Comparison of ENCODE assay signal across 8 cellular contexts in genomic region chr19:48926909-48927308, GRCh38. TPM values are rescaled to one million over a fixed set of nuclear protein-coding genes. Genes with fewer than 3 reads are reported as not detected.
DNase-seq lines count a peak whose midpoint lies in the region; ATAC-seq and TF ChIP-seq lines count a peak whose summit lies in the region.

No MANE protein-coding gene starts in this region.

- H3K27ac ChIP-seq in body of pancreas, result no peak overlapping the region

- in situ Hi-C loops in Caki2 (cut with HindIII; ENCODE audit: low pct_unique_long_range_greater_than_20kb, low sequenced_read_pairs), result no loop called here

- WGBS in body of pancreas, 2 donors, result 10 to 21% methylated on average over 10 of the region's 10 CpGs

- H3K4me3 ChIP-seq in body of pancreas, result no peak overlapping the region

- intact Hi-C loops in body of pancreas (cut with DNase I), result no loop called here

- H3K4me1 ChIP-seq in body of pancreas, result peaks cover 6% of the 10 kb centered on the region

- DNase-seq in Caki2 (ENCODE audit: low read depth), result peak; percentile 81
- peak; percentile 53 for DNase-seq in MV-4-11 (lab: John Stamatoyannopoulos, UW)
- peak; percentile 30 to 75 (median 52) for DNase-seq in body of pancreas
- DNase-seq in lung microvascular endothelial cell (ENCODE audit: low read depth in 2 of 2), result peak; percentile 84 to 95
- no peak for DNase-seq in GM19238 (ENCODE audit: insufficient read length, low spot score)
- no peak for DNase-seq in DMS79 treated with DMSO at 0.1 percent for 48 hours (lab: John Stamatoyannopoulos, UW)
- no peak for DNase-seq in cortex of kidney (lab: John Stamatoyannopoulos, UW)

- H3K9me3 ChIP-seq in body of pancreas, result no peaks in the 10 kb centered on the region

- H3K27me3 ChIP-seq in body of pancreas, result no peaks in the 10 kb centered on the region

- ATAC-seq in body of pancreas (peak; percentile 70), HG02852 (IDR thresholded peaks at IDR 0.05; ENCODE audit: unreplicated experiment) (no peak)

- TF ChIP-seq POLR2A in body of pancreas (IDR thresholded peaks at IDR 0.05), result no peak

- H3K36me3 ChIP-seq in body of pancreas (replicated peaks in 1 of 2; ENCODE audit: insufficient read depth in 1 of 2, low read depth in 2 of 2), result peaks cover 0 to 3% of the 10 kb centered on the region in 2 donors

- TF ChIP-seq CTCF in body of pancreas (IDR thresholded peaks at IDR 0.05), result no peak

RNA-seq across cellular contexts. Expression of gene DHDH, which starts 6.6 kb away (rescaled TPM):
- 1.6 and 4.4 TPM in 2 replicates for total RNA-seq in Caki2 (2014; rRNA removed; shearing (Covaris generic); ENCODE audit: low replicate concordance)
- not detected for total RNA-seq in body of pancreas
- under 0.01 TPM in 1 of 2 replicates, not detected in the other for total RNA-seq in lung microvascular endothelial cell

RNA-seq across cellular contexts. Expression of gene NUCB1, which starts 26.8 kb away (rescaled TPM):
- 338 and 348 TPM in 2 replicates for total RNA-seq in Caki2 (2014; rRNA removed; shearing (Covaris generic); ENCODE audit: low replicate concordance)
- total RNA-seq in body of pancreas (100 to 1,000 TPM; 129 to 170 TPM), lung microvascular endothelial cell (118 and 160 TPM in 2 replicates)

RNA-seq across cellular contexts. Expression of gene BAX, which starts 27.8 kb away (rescaled TPM):
- 188 and 220 TPM in 2 replicates for total RNA-seq in Caki2 (2014; rRNA removed; shearing (Covaris generic); ENCODE audit: low replicate concordance)
- total RNA-seq in body of pancreas (10 to 100 TPM; 15.3 to 22.7 TPM), lung microvascular endothelial cell (96.8 and 101 TPM in 2 replicates)

RNA-seq across cellular contexts. Expression of gene TULP2, which starts 28.4 kb away (rescaled TPM):
- total RNA-seq in Caki2 (2014; rRNA removed; shearing (Covaris generic); ENCODE audit: low replicate concordance), result not detected in 2 replicates
- not detected for total RNA-seq in body of pancreas
- under 0.01 TPM in 2 replicates for total RNA-seq in lung microvascular endothelial cell

RNA-seq across cellular contexts. Expression of gene FTL, which starts 38.2 kb away (rescaled TPM):
- total RNA-seq in Caki2 (2014; rRNA removed; shearing (Covaris generic); ENCODE audit: low replicate concordance), result 13,494 and 14,762 TPM in 2 replicates
- total RNA-seq in body of pancreas (1,000 to 10,000 TPM; 1,824 to 3,385 TPM), lung microvascular endothelial cell (928 and 942 TPM in 2 replicates)

Comparison
In these comparisons a context has a peak if more than half of its experiments do, and no peak if none do; other contexts are left out.
1. DNase-seq: peak in Caki2 (single experiment), MV-4-11 (single experiment), body of pancreas (4 of 4) and lung microvascular endothelial cell (2 of 2); none in GM19238 (single experiment), DMS79 treated with DMSO at 0.1 percent for 48 hours (single experiment) and cortex of kidney (single experiment).